1 cellular context compared by ENCODE assay signal in the genomic region with DNA sequence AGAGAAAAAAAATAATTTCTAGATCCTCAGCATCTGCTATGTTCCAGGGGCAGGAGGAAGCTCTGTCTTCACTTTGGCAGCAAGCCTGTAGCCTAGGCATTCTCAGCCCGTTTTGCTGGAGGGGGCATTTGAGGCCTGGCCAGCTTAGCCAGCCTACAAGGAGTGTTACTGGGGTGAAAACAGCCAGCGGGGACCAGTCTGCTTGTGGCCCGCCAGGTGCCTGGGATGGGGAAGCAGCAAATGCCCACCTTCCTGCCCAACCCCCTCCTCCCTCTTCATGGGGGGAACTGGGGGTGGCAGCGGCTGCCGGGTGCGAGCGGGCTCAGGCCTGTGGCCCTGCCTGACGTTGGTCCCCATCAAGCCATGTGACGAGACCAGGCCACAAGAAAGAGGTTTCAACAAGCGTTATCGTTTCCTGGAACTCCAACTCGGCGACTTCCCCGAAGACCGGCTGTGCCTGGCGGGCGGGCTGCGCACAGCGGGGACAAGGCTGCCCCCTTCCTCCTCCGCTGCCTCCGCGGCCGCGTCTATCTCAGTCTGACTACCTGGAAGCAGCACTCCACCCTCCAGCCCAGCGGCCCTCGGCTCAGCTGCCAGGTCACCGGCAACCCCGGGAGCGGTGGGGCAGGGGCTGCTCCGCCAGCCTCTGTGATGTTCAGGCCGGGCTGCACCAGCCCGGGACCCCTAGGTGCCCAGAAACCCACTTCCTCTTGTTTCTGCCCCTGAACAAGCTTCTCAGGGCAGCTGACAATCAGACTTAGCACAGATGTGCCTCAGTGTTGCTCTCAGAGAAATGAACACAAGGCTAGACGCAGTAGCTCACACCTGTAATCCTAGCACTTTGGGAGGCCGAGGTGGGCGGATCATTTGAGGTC.
TF ChIP-seq lines count a peak whose summit lies in the region.

No MANE protein-coding gene starts in this region.

TF ChIP-seq in SK-N-SH treated with all-trans-retinoic acid at 6 μM for 48 hours, 23 proteins besides CTCF, POLR2A, EP300 and RAD21 (continued from another document):
- TF ChIP-seq TSHZ2 (CRISPR knock-in tag; IDR thresholded peaks at IDR 0.05) (no peak), ISL1 (CRISPR knock-in tag; IDR thresholded peaks at IDR 0.05) (no peak), ZC3H10 (CRISPR knock-in tag; IDR thresholded peaks at IDR 0.05) (no peak), TOX (CRISPR knock-in tag; IDR thresholded peaks at IDR 0.05; ENCODE audit: borderline replicate concordance) (no peak), PPARA (CRISPR knock-in tag; IDR thresholded peaks at IDR 0.05; ENCODE audit: borderline replicate concordance) (no peak), RARB (CRISPR knock-in tag; IDR thresholded peaks at IDR 0.05) (no peak), ZFP30 (CRISPR knock-in tag; IDR thresholded peaks at IDR 0.05) (no peak), ZNF565 (CRISPR knock-in tag; conservative IDR thresholded peaks at IDR 0.05; ENCODE audit: low read depth) (no peak), ZNF70 (CRISPR knock-in tag; IDR thresholded peaks at IDR 0.05) (no peak), ZNF8 (CRISPR knock-in tag; IDR thresholded peaks at IDR 0.05) (no peak), TCF4 (CRISPR knock-in tag; IDR thresholded peaks at IDR 0.05; ENCODE audit: borderline replicate concordance) (no peak), BACH2 (CRISPR knock-in tag; IDR thresholded peaks at IDR 0.05; ENCODE audit: borderline replicate concordance) (no peak), ZFP3 (CRISPR knock-in tag; IDR thresholded peaks at IDR 0.05) (no peak), SNAI2 (CRISPR knock-in tag; IDR thresholded peaks at IDR 0.05) (no peak), ESRRG (CRISPR knock-in tag; IDR thresholded peaks at IDR 0.05) (no peak), POU6F1 (CRISPR knock-in tag; IDR thresholded peaks at IDR 0.05; ENCODE audit: borderline replicate concordance, low read depth) (no peak), CSDC2 (CRISPR knock-in tag; IDR thresholded peaks at IDR 0.05) (no peak)
- TF ChIP-seq, protein P1, sequence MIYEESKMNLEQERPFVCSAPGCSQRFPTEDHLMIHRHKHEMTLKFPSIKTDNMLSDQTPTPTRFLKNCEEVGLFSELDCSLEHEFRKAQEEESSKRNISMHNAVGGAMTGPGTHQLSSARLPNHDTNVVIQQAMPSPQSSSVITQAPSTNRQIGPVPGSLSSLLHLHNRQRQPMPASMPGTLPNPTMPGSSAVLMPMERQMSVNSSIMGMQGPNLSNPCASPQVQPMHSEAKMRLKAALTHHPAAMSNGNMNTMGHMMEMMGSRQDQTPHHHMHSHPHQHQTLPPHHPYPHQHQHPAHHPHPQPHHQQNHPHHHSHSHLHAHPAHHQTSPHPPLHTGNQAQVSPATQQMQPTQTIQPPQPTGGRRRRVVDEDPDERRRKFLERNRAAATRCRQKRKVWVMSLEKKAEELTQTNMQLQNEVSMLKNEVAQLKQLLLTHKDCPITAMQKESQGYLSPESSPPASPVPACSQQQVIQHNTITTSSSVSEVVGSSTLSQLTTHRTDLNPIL (CRISPR knock-in tag; IDR thresholded peaks at IDR 0.05; ENCODE audit: low read depth), result no peak
TF ChIP-seq in SK-N-SH treated with all-trans-retinoic acid at 6 μM for 48 hours: peak in this region for 0.
